ENCODE assay signal across 1 cellular context in the genomic region with DNA sequence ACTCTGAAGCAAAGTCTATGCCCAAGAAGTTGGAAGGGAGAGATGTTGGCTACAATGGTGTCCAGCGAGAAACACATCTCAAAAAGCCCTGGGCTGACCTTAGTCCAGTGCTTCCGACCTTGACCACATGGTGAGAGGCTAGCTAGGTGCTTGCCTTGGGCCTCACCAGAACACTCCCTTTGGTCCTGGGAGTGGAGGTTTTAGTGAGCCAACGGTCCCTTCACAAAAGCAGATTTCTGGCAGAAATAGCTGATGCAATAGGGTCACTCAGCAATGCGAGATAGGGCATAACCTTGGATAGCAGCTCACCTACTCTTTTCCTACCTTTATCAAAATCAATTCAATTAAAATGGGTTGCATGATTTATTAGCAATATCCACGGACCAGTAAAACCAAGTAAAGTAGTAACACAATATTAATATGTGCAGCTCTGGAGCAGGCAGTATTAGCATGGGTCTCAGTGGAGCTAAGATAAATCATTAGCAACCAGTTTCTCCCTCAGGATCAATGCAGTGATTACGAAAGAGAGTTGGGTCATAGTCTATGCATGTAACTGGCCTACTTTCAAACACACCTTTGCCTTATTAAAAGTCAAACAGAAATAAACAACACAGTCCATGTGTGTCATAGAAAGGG.
TF ChIP-seq lines count a peak whose summit lies in the region.

No MANE protein-coding gene starts in this region.

TF ChIP-seq in HepG2, 621 proteins besides CTCF, POLR2A, EP300 and RAD21 (continues in another document):
- TF ChIP-seq SKI (IDR thresholded peaks at IDR 0.05; ENCODE audit: partially characterized antibody) (peak; percentile 76), ATRX (CRISPR knock-in tag; IDR thresholded peaks at IDR 0.05; ENCODE audit: borderline replicate concordance) (no peak), ZNF550 (CRISPR knock-in tag; IDR thresholded peaks at IDR 0.05; ENCODE audit: borderline replicate concordance) (no peak), TBX2 (CRISPR knock-in tag; IDR thresholded peaks at IDR 0.05; ENCODE audit: borderline replicate concordance) (peak; percentile 67), ZNF138 (CRISPR knock-in tag; IDR thresholded peaks at IDR 0.05; ENCODE audit: low read depth) (0 out of 2 replicates have a peak, but pooled peaks have one; percentile 31), ZFAT (CRISPR knock-in tag; conservative IDR thresholded peaks at IDR 0.05) (no peak), ATF7 (IDR thresholded peaks at IDR 0.05) (0 out of 2 replicates have a peak, but pooled peaks have one; percentile 2), ATF7 (CRISPR knock-in tag; IDR thresholded peaks at IDR 0.05) (no peak), ATF1 (CRISPR knock-in tag; IDR thresholded peaks at IDR 0.05) (no peak), ZFP82 (CRISPR knock-in tag; IDR thresholded peaks at IDR 0.05; ENCODE audit: borderline replicate concordance) (no peak), PHB2 (IDR thresholded peaks at IDR 0.05; ENCODE audit: partially characterized antibody) (no peak), GLI4 (CRISPR knock-in tag; IDR thresholded peaks at IDR 0.05; ENCODE audit: borderline replicate concordance) (no peak), IKZF1 (IDR thresholded peaks at IDR 0.05) (no peak), NFKB2 (CRISPR knock-in tag; IDR thresholded peaks at IDR 0.05; ENCODE audit: borderline replicate concordance) (no peak), TGIF2 (CRISPR knock-in tag; IDR thresholded peaks at IDR 0.05) (peak; percentile 57; the same call in 1 of the 2 replicates), KDM4B (CRISPR knock-in tag; IDR thresholded peaks at IDR 0.05) (peak; percentile 45; the same call in 1 of the 2 replicates), CCAR2 (optimal IDR thresholded peaks at IDR 0.05; ENCODE audit: low read depth, low read length) (no peak), ZNF781 (CRISPR knock-in tag; IDR thresholded peaks at IDR 0.05; ENCODE audit: borderline replicate concordance, not compliant biosample characterization) (no peak), IKZF4 (CRISPR knock-in tag; IDR thresholded peaks at IDR 0.05; ENCODE audit: borderline replicate concordance, low read depth, not compliant biosample characterization) (no peak), MYC (CRISPR knock-in tag; IDR thresholded peaks at IDR 0.05; ENCODE audit: borderline replicate concordance) (peak; percentile 42), DNMT3B (CRISPR knock-in tag; conservative IDR thresholded peaks at IDR 0.05) (0 out of 2 replicates have a peak, but pooled peaks have one; percentile 22), RFXANK (CRISPR knock-in tag; IDR thresholded peaks at IDR 0.05) (no peak), ZNF678 (CRISPR knock-in tag; IDR thresholded peaks at IDR 0.05) (no peak), ETV6 (CRISPR knock-in tag; conservative IDR thresholded peaks at IDR 0.05) (no peak), HDAC6 (IDR thresholded peaks at IDR 0.05; ENCODE audit: low read depth, low read length) (no peak), FOXP1 (IDR thresholded peaks at IDR 0.05) (0 out of 2 replicates have a peak, but pooled peaks have one; percentile 14), FOXP1 (CRISPR knock-in tag; IDR thresholded peaks at IDR 0.05) (peak; percentile 84), AGO1 (IDR thresholded peaks at IDR 0.05; ENCODE audit: low read depth, low read length, poor library complexity, severe bottlenecking) (no peak), DMAP1 (CRISPR knock-in tag; IDR thresholded peaks at IDR 0.05) (peak; percentile 55), ZNF136 (CRISPR knock-in tag; IDR thresholded peaks at IDR 0.05; ENCODE audit: low read depth) (no peak), ZMAT3 (CRISPR knock-in tag; conservative IDR thresholded peaks at IDR 0.05) (peak; percentile 71; the same call in 1 of the 2 replicates), ZFP62 (CRISPR knock-in tag; IDR thresholded peaks at IDR 0.05) (no peak)
- TF ChIP-seq, protein P1, sequence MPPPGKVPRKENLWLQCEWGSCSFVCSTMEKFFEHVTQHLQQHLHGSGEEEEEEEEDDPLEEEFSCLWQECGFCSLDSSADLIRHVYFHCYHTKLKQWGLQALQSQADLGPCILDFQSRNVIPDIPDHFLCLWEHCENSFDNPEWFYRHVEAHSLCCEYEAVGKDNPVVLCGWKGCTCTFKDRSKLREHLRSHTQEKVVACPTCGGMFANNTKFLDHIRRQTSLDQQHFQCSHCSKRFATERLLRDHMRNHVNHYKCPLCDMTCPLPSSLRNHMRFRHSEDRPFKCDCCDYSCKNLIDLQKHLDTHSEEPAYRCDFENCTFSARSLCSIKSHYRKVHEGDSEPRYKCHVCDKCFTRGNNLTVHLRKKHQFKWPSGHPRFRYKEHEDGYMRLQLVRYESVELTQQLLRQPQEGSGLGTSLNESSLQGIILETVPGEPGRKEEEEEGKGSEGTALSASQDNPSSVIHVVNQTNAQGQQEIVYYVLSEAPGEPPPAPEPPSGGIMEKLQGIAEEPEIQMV (CRISPR knock-in tag; IDR thresholded peaks at IDR 0.05; ENCODE audit: low read depth), result 0 out of 2 replicates have a peak, but pooled peaks have one; percentile 59
- TF ChIP-seq, protein P2, sequence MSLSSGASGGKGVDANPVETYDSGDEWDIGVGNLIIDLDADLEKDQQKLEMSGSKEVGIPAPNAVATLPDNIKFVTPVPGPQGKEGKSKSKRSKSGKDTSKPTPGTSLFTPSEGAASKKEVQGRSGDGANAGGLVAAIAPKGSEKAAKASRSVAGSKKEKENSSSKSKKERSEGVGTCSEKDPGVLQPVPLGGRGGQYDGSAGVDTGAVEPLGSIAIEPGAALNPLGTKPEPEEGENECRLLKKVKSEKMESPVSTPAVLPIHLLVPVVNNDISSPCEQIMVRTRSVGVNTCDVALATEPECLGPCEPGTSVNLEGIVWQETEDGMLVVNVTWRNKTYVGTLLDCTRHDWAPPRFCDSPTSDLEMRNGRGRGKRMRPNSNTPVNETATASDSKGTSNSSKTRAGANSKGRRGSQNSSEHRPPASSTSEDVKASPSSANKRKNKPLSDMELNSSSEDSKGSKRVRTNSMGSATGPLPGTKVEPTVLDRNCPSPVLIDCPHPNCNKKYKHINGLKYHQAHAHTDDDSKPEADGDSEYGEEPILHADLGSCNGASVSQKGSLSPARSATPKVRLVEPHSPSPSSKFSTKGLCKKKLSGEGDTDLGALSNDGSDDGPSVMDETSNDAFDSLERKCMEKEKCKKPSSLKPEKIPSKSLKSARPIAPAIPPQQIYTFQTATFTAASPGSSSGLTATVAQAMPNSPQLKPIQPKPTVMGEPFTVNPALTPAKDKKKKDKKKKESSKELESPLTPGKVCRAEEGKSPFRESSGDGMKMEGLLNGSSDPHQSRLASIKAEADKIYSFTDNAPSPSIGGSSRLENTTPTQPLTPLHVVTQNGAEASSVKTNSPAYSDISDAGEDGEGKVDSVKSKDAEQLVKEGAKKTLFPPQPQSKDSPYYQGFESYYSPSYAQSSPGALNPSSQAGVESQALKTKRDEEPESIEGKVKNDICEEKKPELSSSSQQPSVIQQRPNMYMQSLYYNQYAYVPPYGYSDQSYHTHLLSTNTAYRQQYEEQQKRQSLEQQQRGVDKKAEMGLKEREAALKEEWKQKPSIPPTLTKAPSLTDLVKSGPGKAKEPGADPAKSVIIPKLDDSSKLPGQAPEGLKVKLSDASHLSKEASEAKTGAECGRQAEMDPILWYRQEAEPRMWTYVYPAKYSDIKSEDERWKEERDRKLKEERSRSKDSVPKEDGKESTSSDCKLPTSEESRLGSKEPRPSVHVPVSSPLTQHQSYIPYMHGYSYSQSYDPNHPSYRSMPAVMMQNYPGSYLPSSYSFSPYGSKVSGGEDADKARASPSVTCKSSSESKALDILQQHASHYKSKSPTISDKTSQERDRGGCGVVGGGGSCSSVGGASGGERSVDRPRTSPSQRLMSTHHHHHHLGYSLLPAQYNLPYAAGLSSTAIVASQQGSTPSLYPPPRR (CRISPR knock-in tag; IDR thresholded peaks at IDR 0.05; ENCODE audit: borderline replicate concordance), result peak; percentile 64; the same call in 1 of the 2 replicates
- TF ChIP-seq, protein P3, sequence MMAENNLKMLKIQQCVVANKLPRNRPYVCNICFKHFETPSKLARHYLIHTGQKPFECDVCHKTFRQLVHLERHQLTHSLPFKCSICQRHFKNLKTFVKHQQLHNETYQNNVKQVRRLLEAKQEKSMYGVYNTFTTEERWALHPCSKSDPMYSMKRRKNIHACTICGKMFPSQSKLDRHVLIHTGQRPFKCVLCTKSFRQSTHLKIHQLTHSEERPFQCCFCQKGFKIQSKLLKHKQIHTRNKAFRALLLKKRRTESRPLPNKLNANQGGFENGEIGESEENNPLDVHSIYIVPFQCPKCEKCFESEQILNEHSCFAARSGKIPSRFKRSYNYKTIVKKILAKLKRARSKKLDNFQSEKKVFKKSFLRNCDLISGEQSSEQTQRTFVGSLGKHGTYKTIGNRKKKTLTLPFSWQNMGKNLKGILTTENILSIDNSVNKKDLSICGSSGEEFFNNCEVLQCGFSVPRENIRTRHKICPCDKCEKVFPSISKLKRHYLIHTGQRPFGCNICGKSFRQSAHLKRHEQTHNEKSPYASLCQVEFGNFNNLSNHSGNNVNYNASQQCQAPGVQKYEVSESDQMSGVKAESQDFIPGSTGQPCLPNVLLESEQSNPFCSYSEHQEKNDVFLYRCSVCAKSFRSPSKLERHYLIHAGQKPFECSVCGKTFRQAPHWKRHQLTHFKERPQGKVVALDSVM (CRISPR knock-in tag; IDR thresholded peaks at IDR 0.05), result no peak
- TF ChIP-seq, protein P4, sequence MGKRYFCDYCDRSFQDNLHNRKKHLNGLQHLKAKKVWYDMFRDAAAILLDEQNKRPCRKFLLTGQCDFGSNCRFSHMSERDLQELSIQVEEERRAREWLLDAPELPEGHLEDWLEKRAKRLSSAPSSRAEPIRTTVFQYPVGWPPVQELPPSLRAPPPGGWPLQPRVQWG (CRISPR knock-in tag; IDR thresholded peaks at IDR 0.05; ENCODE audit: borderline replicate concordance, low read depth), result no peak
- TF ChIP-seq, protein P5, sequence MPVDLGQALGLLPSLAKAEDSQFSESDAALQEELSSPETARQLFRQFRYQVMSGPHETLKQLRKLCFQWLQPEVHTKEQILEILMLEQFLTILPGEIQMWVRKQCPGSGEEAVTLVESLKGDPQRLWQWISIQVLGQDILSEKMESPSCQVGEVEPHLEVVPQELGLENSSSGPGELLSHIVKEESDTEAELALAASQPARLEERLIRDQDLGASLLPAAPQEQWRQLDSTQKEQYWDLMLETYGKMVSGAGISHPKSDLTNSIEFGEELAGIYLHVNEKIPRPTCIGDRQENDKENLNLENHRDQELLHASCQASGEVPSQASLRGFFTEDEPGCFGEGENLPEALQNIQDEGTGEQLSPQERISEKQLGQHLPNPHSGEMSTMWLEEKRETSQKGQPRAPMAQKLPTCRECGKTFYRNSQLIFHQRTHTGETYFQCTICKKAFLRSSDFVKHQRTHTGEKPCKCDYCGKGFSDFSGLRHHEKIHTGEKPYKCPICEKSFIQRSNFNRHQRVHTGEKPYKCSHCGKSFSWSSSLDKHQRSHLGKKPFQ (CRISPR knock-in tag; IDR thresholded peaks at IDR 0.05; ENCODE audit: insufficient replicate concordance), result no peak
- TF ChIP-seq, protein P6, sequence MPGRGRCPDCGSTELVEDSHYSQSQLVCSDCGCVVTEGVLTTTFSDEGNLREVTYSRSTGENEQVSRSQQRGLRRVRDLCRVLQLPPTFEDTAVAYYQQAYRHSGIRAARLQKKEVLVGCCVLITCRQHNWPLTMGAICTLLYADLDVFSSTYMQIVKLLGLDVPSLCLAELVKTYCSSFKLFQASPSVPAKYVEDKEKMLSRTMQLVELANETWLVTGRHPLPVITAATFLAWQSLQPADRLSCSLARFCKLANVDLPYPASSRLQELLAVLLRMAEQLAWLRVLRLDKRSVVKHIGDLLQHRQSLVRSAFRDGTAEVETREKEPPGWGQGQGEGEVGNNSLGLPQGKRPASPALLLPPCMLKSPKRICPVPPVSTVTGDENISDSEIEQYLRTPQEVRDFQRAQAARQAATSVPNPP (CRISPR knock-in tag; IDR thresholded peaks at IDR 0.05), result peak; percentile 59; the same call in 1 of the 2 replicates
- TF ChIP-seq, protein P7, sequence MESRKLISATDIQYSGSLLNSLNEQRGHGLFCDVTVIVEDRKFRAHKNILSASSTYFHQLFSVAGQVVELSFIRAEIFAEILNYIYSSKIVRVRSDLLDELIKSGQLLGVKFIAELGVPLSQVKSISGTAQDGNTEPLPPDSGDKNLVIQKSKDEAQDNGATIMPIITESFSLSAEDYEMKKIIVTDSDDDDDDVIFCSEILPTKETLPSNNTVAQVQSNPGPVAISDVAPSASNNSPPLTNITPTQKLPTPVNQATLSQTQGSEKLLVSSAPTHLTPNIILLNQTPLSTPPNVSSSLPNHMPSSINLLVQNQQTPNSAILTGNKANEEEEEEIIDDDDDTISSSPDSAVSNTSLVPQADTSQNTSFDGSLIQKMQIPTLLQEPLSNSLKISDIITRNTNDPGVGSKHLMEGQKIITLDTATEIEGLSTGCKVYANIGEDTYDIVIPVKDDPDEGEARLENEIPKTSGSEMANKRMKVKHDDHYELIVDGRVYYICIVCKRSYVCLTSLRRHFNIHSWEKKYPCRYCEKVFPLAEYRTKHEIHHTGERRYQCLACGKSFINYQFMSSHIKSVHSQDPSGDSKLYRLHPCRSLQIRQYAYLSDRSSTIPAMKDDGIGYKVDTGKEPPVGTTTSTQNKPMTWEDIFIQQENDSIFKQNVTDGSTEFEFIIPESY (CRISPR knock-in tag; IDR thresholded peaks at IDR 0.05), result no peak
- TF ChIP-seq, protein P8, sequence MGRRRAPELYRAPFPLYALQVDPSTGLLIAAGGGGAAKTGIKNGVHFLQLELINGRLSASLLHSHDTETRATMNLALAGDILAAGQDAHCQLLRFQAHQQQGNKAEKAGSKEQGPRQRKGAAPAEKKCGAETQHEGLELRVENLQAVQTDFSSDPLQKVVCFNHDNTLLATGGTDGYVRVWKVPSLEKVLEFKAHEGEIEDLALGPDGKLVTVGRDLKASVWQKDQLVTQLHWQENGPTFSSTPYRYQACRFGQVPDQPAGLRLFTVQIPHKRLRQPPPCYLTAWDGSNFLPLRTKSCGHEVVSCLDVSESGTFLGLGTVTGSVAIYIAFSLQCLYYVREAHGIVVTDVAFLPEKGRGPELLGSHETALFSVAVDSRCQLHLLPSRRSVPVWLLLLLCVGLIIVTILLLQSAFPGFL (CRISPR knock-in tag; IDR thresholded peaks at IDR 0.05), result no peak
- TF ChIP-seq, protein P9, sequence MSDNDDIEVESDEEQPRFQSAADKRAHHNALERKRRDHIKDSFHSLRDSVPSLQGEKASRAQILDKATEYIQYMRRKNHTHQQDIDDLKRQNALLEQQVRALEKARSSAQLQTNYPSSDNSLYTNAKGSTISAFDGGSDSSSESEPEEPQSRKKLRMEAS (IDR thresholded peaks at IDR 0.05), result peak; percentile 21
- TF ChIP-seq, protein P10, sequence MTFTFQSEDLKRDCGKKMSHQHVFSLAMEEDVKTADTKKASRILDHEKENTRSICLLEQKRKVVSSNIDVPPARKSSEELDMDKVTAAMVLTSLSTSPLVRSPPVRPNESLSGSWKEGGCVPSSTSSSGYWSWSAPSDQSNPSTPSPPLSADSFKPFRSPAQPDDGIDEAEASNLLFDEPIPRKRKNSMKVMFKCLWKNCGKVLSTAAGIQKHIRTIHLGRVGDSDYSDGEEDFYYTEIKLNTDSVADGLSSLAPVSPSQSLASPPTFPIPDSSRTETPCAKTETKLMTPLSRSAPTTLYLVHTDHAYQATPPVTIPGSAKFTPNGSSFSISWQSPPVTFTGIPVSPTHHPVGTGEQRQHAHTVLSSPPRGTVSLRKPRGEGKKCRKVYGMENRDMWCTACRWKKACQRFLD (CRISPR knock-in tag; IDR thresholded peaks at IDR 0.05; ENCODE audit: borderline replicate concordance), result no peak
- TF ChIP-seq, protein P11, sequence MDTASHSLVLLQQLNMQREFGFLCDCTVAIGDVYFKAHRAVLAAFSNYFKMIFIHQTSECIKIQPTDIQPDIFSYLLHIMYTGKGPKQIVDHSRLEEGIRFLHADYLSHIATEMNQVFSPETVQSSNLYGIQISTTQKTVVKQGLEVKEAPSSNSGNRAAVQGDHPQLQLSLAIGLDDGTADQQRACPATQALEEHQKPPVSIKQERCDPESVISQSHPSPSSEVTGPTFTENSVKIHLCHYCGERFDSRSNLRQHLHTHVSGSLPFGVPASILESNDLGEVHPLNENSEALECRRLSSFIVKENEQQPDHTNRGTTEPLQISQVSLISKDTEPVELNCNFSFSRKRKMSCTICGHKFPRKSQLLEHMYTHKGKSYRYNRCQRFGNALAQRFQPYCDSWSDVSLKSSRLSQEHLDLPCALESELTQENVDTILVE (CRISPR knock-in tag; IDR thresholded peaks at IDR 0.05), result 0 out of 2 replicates have a peak, but pooled peaks have one; percentile 39
